10 cellular contexts compared by ENCODE assay signal in the genomic region with DNA sequence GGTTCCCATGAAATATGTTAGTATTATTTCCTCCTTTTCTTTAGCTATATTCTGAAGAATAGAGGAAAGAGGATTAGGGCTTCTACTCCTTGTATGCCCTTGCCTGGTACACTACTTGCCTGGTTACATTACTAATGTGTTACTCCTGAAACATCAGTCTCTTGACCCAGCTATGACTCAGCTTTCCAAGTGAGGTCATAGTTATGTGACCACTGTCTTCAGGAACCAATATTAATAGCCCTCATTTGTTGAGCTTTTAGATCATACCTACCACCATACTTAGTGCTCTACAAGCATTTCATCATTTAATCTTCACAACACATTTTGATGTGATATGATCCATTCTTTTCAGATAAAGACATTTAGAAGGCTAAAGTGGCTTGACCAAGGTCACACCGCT.
DNase-seq lines count a peak whose midpoint lies in the region; ATAC-seq and TF ChIP-seq lines count a peak whose summit lies in the region.
"Had no signal": no experiment of that assay in that cellular context is flagged by ENCODE, and none has a peak within 500 bp of the region (broad histone marks: within the 10 kb centered on the region; RNA-seq: fewer than 3 reads in every experiment).

No MANE protein-coding gene starts in this region.

- no peaks in the 10 kb centered on the region for H3K9me3 ChIP-seq in right atrium auricular region
- H3K9me3 ChIP-seq: BLaER1 treated with 17β-estradiol and CSF1 and Interleukin-3, amounts not matched to agents 10 nM and 100 nM had no signal

- no peak overlapping the region for H3K9ac ChIP-seq in KMS-11
- H3K9ac ChIP-seq: BLaER1 treated with 17β-estradiol and CSF1 and Interleukin-3, amounts not matched to agents 10 nM and 100 nM had no signal

- no peak overlapping the region for H3K27ac Mint-ChIP-seq in activated naive CD4-positive, alpha-beta T cell treated with anti-CD3 and anti-CD28 coated beads, Interleukin-2, amount 50 U/mL, for 72 hours

- H3K4me2 ChIP-seq in KMS-11, result peak overlapping the region; percentile 29; the same call in 1 of the 2 replicates
- H3K4me2 ChIP-seq: BLaER1 treated with 17β-estradiol and CSF1 and Interleukin-3, amounts not matched to agents 10 nM and 100 nM had no signal

- H4K20me1 ChIP-seq in KMS-11 (ENCODE audit: insufficient read depth), result no peaks in the 10 kb centered on the region

- H3K79me2 ChIP-seq in KMS-11 (ENCODE audit: insufficient read depth, low read depth), result peaks cover 21% of the 10 kb centered on the region; the same call in 1 of the 2 replicates

- H3K27ac ChIP-seq in right atrium auricular region, result peak overlapping the region; percentile 93
- no peak overlapping the region for H3K27ac ChIP-seq in KMS-11
- H3K27ac ChIP-seq: BLaER1 treated with 17β-estradiol and CSF1 and Interleukin-3, amounts not matched to agents 10 nM and 100 nM had no signal

- H3K36me3 ChIP-seq in right atrium auricular region (no peaks in the 10 kb centered on the region), KMS-11 (ENCODE audit: insufficient read depth) (no peaks in the 10 kb centered on the region)

- H3K4me1 ChIP-seq in right atrium auricular region, result peaks cover 0 to 52% of the 10 kb centered on the region in 2 donors
- peaks cover 52% of the 10 kb centered on the region for H3K4me1 ChIP-seq in KMS-11 (ENCODE audit: low read depth, poor library complexity, severe bottlenecking)

- H2AFZ ChIP-seq in KMS-11 (ENCODE audit: low read depth), result no peak overlapping the region

- ATAC-seq in Right ventricle myocardium superior (ENCODE audit: poor library complexity) (no peak), GM19397 (IDR thresholded peaks at IDR 0.05; ENCODE audit: unreplicated experiment) (no peak)
- ATAC-seq in activated naive CD4-positive, alpha-beta T cell treated with anti-CD3 and anti-CD28 coated beads, Interleukin-2, amount 50 U/mL, for 72 hours, result no peak

- H3K4me3 ChIP-seq in right atrium auricular region (no peak overlapping the region), KMS-11 (IDR thresholded peaks at IDR 0.05; ENCODE audit: insufficient read depth, low read depth, low read length) (no peak overlapping the region)
- H3K4me3 ChIP-seq: BLaER1 treated with 17β-estradiol and CSF1 and Interleukin-3, amounts not matched to agents 10 nM and 100 nM had no signal

- intact Hi-C loops in Right ventricle myocardium superior (cut with DNase I), result loop anchor here (10.0 kb wide), 1 partner anchor 167 kb away; no protein-coding TSS in a partner anchor

- H3K27me3 ChIP-seq in right atrium auricular region, result no peaks in the 10 kb centered on the region
- no peaks in the 10 kb centered on the region for H3K27me3 ChIP-seq in KMS-11 (ENCODE audit: insufficient read depth, low read depth)

- no peak for DNase-seq in right atrium auricular region (ENCODE audit: low spot score)
- DNase-seq in Right ventricle myocardium superior, result no peak
- DNase-seq in fibroblast of the conjunctiva (ENCODE audit: low read depth), result peak; percentile 52
- DNase-seq in stimulated activated CD4-positive, alpha-beta T cell treated with anti-CD3 and anti-CD28 coated beads, Interleukin-2, amount 100 ng/mL, for 48 hours, result no peak
- DNase-seq in activated naive CD4-positive, alpha-beta T cell treated with anti-CD3 and anti-CD28 coated beads, Interleukin-2, amount 50 U/mL, for 72 hours (ENCODE audit: low spot score in 2 of 2), result no peak
- DNase-seq in amniotic stem cell (lab: John Stamatoyannopoulos, UW), result no peak
- DNase-seq: left cardiac atrium had no signal

- H3K36me3 Mint-ChIP-seq in activated naive CD4-positive, alpha-beta T cell treated with anti-CD3 and anti-CD28 coated beads, Interleukin-2, amount 50 U/mL, for 72 hours, result no peaks in the 10 kb centered on the region

- TF ChIP-seq CTCF in right atrium auricular region (IDR thresholded peaks at IDR 0.05) (no peak), KMS-11 (conservative IDR thresholded peaks at IDR 0.05; ENCODE audit: low read depth, low read length) (no peak)

- H3K9me3 Mint-ChIP-seq in activated naive CD4-positive, alpha-beta T cell treated with anti-CD3 and anti-CD28 coated beads, Interleukin-2, amount 50 U/mL, for 72 hours, result no peaks in the 10 kb centered on the region
